ENCODE assay signal across 1 cellular context in genomic region chr4:6674500-6675149, GRCh38.
TF ChIP-seq lines count a peak whose summit lies in the region.

No MANE protein-coding gene starts in this region.

TF ChIP-seq in GM23338, 12 proteins besides CTCF, POLR2A, EP300 and RAD21 (continued from another document):
- TF ChIP-seq, protein P1, sequence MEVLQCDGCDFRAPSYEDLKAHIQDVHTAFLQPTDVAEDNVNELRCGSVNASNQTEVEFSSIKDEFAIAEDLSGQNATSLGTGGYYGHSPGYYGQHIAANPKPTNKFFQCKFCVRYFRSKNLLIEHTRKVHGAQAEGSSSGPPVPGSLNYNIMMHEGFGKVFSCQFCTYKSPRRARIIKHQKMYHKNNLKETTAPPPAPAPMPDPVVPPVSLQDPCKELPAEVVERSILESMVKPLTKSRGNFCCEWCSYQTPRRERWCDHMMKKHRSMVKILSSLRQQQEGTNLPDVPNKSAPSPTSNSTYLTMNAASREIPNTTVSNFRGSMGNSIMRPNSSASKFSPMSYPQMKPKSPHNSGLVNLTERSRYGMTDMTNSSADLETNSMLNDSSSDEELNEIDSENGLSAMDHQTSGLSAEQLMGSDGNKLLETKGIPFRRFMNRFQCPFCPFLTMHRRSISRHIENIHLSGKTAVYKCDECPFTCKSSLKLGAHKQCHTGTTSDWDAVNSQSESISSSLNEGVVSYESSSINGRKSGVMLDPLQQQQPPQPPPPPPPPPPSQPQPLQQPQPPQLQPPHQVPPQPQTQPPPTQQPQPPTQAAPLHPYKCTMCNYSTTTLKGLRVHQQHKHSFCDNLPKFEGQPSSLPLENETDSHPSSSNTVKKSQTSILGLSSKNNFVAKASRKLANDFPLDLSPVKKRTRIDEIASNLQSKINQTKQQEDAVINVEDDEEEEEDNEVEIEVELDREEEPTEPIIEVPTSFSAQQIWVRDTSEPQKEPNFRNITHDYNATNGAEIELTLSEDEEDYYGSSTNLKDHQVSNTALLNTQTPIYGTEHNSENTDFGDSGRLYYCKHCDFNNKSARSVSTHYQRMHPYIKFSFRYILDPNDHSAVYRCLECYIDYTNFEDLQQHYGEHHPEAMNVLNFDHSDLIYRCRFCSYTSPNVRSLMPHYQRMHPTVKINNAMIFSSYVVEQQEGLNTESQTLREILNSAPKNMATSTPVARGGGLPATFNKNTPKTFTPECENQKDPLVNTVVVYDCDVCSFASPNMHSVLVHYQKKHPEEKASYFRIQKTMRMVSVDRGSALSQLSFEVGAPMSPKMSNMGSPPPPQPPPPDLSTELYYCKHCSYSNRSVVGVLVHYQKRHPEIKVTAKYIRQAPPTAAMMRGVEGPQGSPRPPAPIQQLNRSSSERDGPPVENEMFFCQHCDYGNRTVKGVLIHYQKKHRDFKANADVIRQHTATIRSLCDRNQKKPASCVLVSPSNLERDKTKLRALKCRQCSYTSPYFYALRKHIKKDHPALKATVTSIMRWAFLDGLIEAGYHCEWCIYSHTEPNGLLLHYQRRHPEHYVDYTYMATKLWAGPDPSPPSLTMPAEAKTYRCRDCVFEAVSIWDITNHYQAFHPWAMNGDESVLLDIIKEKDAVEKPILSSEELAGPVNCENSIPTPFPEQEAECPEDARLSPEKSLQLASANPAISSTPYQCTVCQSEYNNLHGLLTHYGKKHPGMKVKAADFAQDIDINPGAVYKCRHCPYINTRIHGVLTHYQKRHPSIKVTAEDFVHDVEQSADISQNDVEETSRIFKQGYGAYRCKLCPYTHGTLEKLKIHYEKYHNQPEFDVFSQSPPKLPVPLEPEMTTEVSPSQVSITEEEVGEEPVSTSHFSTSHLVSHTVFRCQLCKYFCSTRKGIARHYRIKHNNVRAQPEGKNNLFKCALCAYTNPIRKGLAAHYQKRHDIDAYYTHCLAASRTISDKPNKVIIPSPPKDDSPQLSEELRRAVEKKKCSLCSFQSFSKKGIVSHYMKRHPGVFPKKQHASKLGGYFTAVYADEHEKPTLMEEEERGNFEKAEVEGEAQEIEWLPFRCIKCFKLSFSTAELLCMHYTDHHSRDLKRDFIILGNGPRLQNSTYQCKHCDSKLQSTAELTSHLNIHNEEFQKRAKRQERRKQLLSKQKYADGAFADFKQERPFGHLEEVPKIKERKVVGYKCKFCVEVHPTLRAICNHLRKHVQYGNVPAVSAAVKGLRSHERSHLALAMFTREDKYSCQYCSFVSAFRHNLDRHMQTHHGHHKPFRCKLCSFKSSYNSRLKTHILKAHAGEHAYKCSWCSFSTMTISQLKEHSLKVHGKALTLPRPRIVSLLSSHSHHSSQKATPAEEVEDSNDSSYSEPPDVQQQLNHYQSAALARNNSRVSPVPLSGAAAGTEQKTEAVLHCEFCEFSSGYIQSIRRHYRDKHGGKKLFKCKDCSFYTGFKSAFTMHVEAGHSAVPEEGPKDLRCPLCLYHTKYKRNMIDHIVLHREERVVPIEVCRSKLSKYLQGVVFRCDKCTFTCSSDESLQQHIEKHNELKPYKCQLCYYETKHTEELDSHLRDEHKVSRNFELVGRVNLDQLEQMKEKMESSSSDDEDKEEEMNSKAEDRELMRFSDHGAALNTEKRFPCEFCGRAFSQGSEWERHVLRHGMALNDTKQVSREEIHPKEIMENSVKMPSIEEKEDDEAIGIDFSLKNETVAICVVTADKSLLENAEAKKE (CRISPR knock-in tag; IDR thresholded peaks at IDR 0.05): no peak
